In genomic region chr1:26890467-26890796, GRCh38 we compare ENCODE assay signal across 8 cellular contexts. TPM values are rescaled to one million over a fixed set of nuclear protein-coding genes. Genes with fewer than 3 reads are reported as not detected.
DNase-seq lines count a peak whose midpoint lies in the region; ATAC-seq, FAIRE-seq and TF ChIP-seq lines count a peak whose summit lies in the region.

No MANE protein-coding gene starts in this region.

- H3K4me1 Mint-ChIP-seq in Caco-2 (ENCODE audit: low read depth, unreplicated experiment): peaks cover 11% of the 10 kb centered on the region

- POLR2A ChIA-PET in Caco-2 (lab: Charles Lee) (interaction anchor here (0.6 to 2.5 kb wide), 8 partner anchors 10 to 117 kb away, joined by 3 to 23 read pairs (median 3); partner anchors contain the start of genes GPATCH3, NR0B2, PIGV and SFN), HEK293 (lab: Yijun Ruan, JAX) (interaction anchor here (0.6 to 3.1 kb wide), 22 partner anchors 9 to 615 kb away, joined by 3 to 53 read pairs (median 4); partner anchors contain the start of genes GPATCH3, NUDC and TRNP1)

- peak overlapping the region; percentile 96 for H3K4me3 ChIP-seq in Caco-2 (ENCODE audit: low read depth, low read length)
- H3K4me3 ChIP-seq in HEK293 (ENCODE audit: low read depth, low read length): peak overlapping the region; percentile 74
- H3K4me3 ChIP-seq in Peyer's patch: peak overlapping the region; percentile 74 to 95 (median 84)
- peak overlapping the region; percentile 68 to 98 (median 91) for H3K4me3 ChIP-seq in esophagus squamous epithelium
- peak overlapping the region; percentile 82 to 97 (median 94) for H3K4me3 ChIP-seq in pancreas

- H3K4me3 Mint-ChIP-seq in Caco-2 (ENCODE audit: unreplicated experiment): peak overlapping the region; percentile 88

- H3K36me3 Mint-ChIP-seq in Caco-2 (ENCODE audit: insufficient read depth, unreplicated experiment): peaks cover 70% of the 10 kb centered on the region

- WGBS in esophagus squamous epithelium, 2 donors: 4 to 5% methylated on average over 9 to 11 of the region's 12 CpGs
- WGBS in pancreas, 2 donors: 1% methylated on average over 11 to 12 of the region's 12 CpGs

- FAIRE-seq in pancreas (lab: Jason Lieb, UNC): no peak

- H3K27me3 ChIP-seq in Caco-2 (replicated peaks; ENCODE audit: control insufficient read depth, insufficient read depth, low read length): no peaks in the 10 kb centered on the region
- H3K27me3 ChIP-seq in Peyer's patch: no peaks in the 10 kb centered on the region
- no peaks in the 10 kb centered on the region for H3K27me3 ChIP-seq in esophagus squamous epithelium
- no peaks in the 10 kb centered on the region for H3K27me3 ChIP-seq in pancreas

- H3K9me3 ChIP-seq in Caco-2 (no peaks in the 10 kb centered on the region), HEK293 (ENCODE audit: control insufficient read depth, insufficient read depth, low read depth, low read length) (no peaks in the 10 kb centered on the region), Peyer's patch (no peaks in the 10 kb centered on the region), esophagus squamous epithelium (no peaks in the 10 kb centered on the region), pancreas (no peaks in the 10 kb centered on the region)

- no peaks in the 10 kb centered on the region; the same call in none of the 2 replicates for H3K36me3 ChIP-seq in Caco-2 (ENCODE audit: control insufficient read depth, insufficient read depth, low read length)
- H3K36me3 ChIP-seq in HEK293 (ENCODE audit: control insufficient read depth in 2 of 2, insufficient read depth in 1 of 2, low read length in 2 of 2): peaks cover 19 to 83% of the 10 kb centered on the region in 2 experiments
- H3K36me3 ChIP-seq in Peyer's patch: peaks cover 0 to 69% (median 3%) of the 10 kb centered on the region in 3 donors
- peaks cover 6 to 81% (median 32%) of the 10 kb centered on the region in 3 donors for H3K36me3 ChIP-seq in esophagus squamous epithelium
- H3K36me3 ChIP-seq in pancreas: peaks cover 4 to 34% (median 9%) of the 10 kb centered on the region in 3 donors

- DNase-seq in Caco-2 (no peak), Peyer's patch (no peak), esophagus squamous epithelium (lab: John Stamatoyannopoulos, UW) (no peak), pancreas (no peak), NCI-H1930 (lab: John Stamatoyannopoulos, UW) (no peak), posterior vena cava (ENCODE audit: low spot score) (no peak), medulla oblongata (ENCODE audit: extremely low spot score) (no peak)

- TSS peak; percentile 94 for BruUV-seq in Caco-2 (replicated peaks; lab: Mats Ljungman, UMichigan)

- H3K27me3 Mint-ChIP-seq in Caco-2 (ENCODE audit: insufficient read depth, unreplicated experiment): no peaks in the 10 kb centered on the region

- TF ChIP-seq POLR2A in Peyer's patch (IDR thresholded peaks at IDR 0.05) (no peak), esophagus squamous epithelium (IDR thresholded peaks at IDR 0.05) (no peak)

- TF ChIP-seq CTCF in Caco-2 (IDR thresholded peaks at IDR 0.05; ENCODE audit: insufficient read depth in 1 of 2, low read depth in 1 of 2, low read length in 1 of 2, severe bottlenecking in 1 of 2, unreplicated experiment in 1 of 2): no peak
- TF ChIP-seq CTCF in HEK293 (tag by site-specific recombination; IDR thresholded peaks at IDR 0.05): no peak
- TF ChIP-seq CTCF in Peyer's patch (IDR thresholded peaks at IDR 0.05): no peak
- TF ChIP-seq CTCF in esophagus squamous epithelium (IDR thresholded peaks at IDR 0.05): no peak
- TF ChIP-seq CTCF in pancreas (IDR thresholded peaks at IDR 0.05): no peak

- intact Hi-C loops in Caco-2 (cut with micrococcal nuclease; ENCODE audit: unreplicated experiment) (loop anchor here (1.0 kb wide), 1 partner anchor 24 kb away; no protein-coding TSS in a partner anchor), esophagus squamous epithelium (cut with DNase I) (no loop called here), pancreas (cut with DNase I) (no loop called here), posterior vena cava (cut with DNase I) (no loop called here)

- CTCF ChIA-PET in Caco-2 (lab: Charles Lee): interaction anchor here (0.6 to 1.1 kb wide), 6 partner anchors 9 to 390 kb away, joined by 3 to 5 read pairs (median 3); partner anchors contain the start of genes GPATCH3, NR0B2 and NUDC
- CTCF ChIA-PET in HEK293 (lab: Yijun Ruan, JAX): interaction anchor here (0.5 to 0.7 kb wide), 4 partner anchors 12 to 453 kb away, joined by 3 to 4 read pairs (median 3); no protein-coding TSS in a partner anchor

- H3K27ac ChIP-seq in HEK293 (ENCODE audit: extremely low read depth, low read depth, low read length): peak overlapping the region; percentile 73
- H3K27ac ChIP-seq in Peyer's patch: peak overlapping the region; percentile 86 to 93 (median 90)
- peak overlapping the region; percentile 86 to 95 (median 94) for H3K27ac ChIP-seq in esophagus squamous epithelium
- H3K27ac ChIP-seq in pancreas: peak overlapping the region; percentile 83 to 96 (median 88)

- no peaks in the 10 kb centered on the region for H3K4me1 ChIP-seq in Caco-2
- no peaks in the 10 kb centered on the region for H3K4me1 ChIP-seq in HEK293 (ENCODE audit: control insufficient read depth, insufficient read depth, low read length)
- peaks cover 0 to 24% (median 6%) of the 10 kb centered on the region in 4 donors for H3K4me1 ChIP-seq in Peyer's patch
- H3K4me1 ChIP-seq in esophagus squamous epithelium: peaks cover 10 to 36% (median 17%) of the 10 kb centered on the region in 3 donors
- H3K4me1 ChIP-seq in pancreas: peaks cover 6 to 8% (median 8%) of the 10 kb centered on the region in 3 donors

- H3K27ac Mint-ChIP-seq in Caco-2 (ENCODE audit: unreplicated experiment): peak overlapping the region; percentile 90

- ATAC-seq in pancreas: peak; percentile 33 to 50 (median 42)

- no peaks in the 10 kb centered on the region for H3K9me3 Mint-ChIP-seq in Caco-2 (ENCODE audit: unreplicated experiment)

TF ChIP-seq in HEK293, 187 proteins besides CTCF, POLR2A, EP300 and RAD21 (continues in another document):
- TF ChIP-seq SP2 (tag by site-specific recombination; IDR thresholded peaks at IDR 0.05) (peak; percentile 48), KLF9 (tag by site-specific recombination; IDR thresholded peaks at IDR 0.05; ENCODE audit: low read depth) (0 out of 2 replicates have a peak, but pooled peaks have one; percentile 5), ZNF133 (tag by site-specific recombination; IDR thresholded peaks at IDR 0.05) (no peak), REPIN1 (tag by site-specific recombination; IDR thresholded peaks at IDR 0.05; ENCODE audit: low read depth) (no peak), ZFP69B (tag by site-specific recombination; IDR thresholded peaks at IDR 0.05) (peak; percentile 81), ZNF692 (tag by site-specific recombination; IDR thresholded peaks at IDR 0.05) (peak; percentile 83), ZNF341 (tag by site-specific recombination; IDR thresholded peaks at IDR 0.05; ENCODE audit: low read depth) (peak; percentile 67), GLIS2 (tag by site-specific recombination; IDR thresholded peaks at IDR 0.05) (peak; percentile 90), GLIS1 (tag by site-specific recombination; IDR thresholded peaks at IDR 0.05) (peak; percentile 76)
- TF ChIP-seq, protein P1, sequence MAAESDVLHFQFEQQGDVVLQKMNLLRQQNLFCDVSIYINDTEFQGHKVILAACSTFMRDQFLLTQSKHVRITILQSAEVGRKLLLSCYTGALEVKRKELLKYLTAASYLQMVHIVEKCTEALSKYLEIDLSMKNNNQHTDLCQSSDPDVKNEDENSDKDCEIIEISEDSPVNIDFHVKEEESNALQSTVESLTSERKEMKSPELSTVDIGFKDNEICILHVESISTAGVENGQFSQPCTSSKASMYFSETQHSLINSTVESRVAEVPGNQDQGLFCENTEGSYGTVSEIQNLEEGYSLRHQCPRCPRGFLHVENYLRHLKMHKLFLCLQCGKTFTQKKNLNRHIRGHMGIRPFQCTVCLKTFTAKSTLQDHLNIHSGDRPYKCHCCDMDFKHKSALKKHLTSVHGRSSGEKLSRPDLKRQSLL (tag by site-specific recombination; IDR thresholded peaks at IDR 0.05): no peak

RNA-seq across cellular contexts. Expression of gene GPN2, which starts 0.3 kb away (rescaled TPM):
- total RNA-seq in Caco-2 (2022) (31.2 and 32.0 TPM in 2 replicates), Peyer's patch (10 to 100 TPM; 13.5 to 19.6 (median 17.3) TPM), esophagus squamous epithelium (10 to 100 TPM in 2 of 4 donors, 1 to 10 TPM in 2; 4.9 to 10.8 (median 9.4) TPM), pancreas (10 to 100 TPM in 5 of 6 donors, 1 to 10 TPM in 1; 9.4 to 14.1 (median 11.3) TPM), posterior vena cava (10 to 100 TPM; 17.7 to 19.4 TPM)
- 10 to 100 TPM; 11.8 to 14.2 TPM for polyA plus RNA-seq in pancreas

RNA-seq across cellular contexts. Expression of gene GPATCH3, which starts 9.8 kb away (rescaled TPM):
- 19.1 and 20.6 TPM in 2 replicates for total RNA-seq in Caco-2 (2022)
- 10 to 100 TPM in 3 of 4 donors, 1 to 10 TPM in 1; 8.4 to 28.5 (median 14.2) TPM for total RNA-seq in Peyer's patch
- 10 to 100 TPM in 1 of 4 donors, 1 to 10 TPM in 3; 6.9 to 11.2 (median 7.6) TPM for total RNA-seq in esophagus squamous epithelium
- 1 to 10 TPM; 3.9 to 8.0 (median 6.1) TPM for total RNA-seq in pancreas
- 10 to 100 TPM; 13.9 to 18.1 TPM for polyA plus RNA-seq in pancreas
- total RNA-seq in posterior vena cava: 1 to 10 TPM; 7.1 to 9.2 TPM

RNA-seq across cellular contexts. Expression of gene NR0B2, which starts 23.3 kb away (rescaled TPM):
- total RNA-seq in Caco-2 (2022) (0.34 TPM in 1 of 2 replicates, not detected in the other), Peyer's patch (10 to 100 TPM in 3 of 4 donors, not detected in 1; 16.2 to 46.4 (median 30.7) TPM), esophagus squamous epithelium (not detected), pancreas (10 to 100 TPM in 4 of 6 donors, 1 to 10 TPM in 2; 7.5 to 29.4 (median 11.4) TPM), posterior vena cava (not detected)
- 10 to 100 TPM; 20.9 to 37.5 TPM for polyA plus RNA-seq in pancreas

RNA-seq across cellular contexts. Expression of gene SFN, which starts 27.5 kb away (rescaled TPM):
- total RNA-seq in Caco-2 (2022): 21.4 and 22.1 TPM in 2 replicates
- 10 to 100 TPM; 19.8 to 66.6 (median 44.6) TPM for total RNA-seq in Peyer's patch
- 1,000 to 10,000 TPM; 1,060 to 2,609 (median 1,818) TPM for total RNA-seq in esophagus squamous epithelium
- 1 to 10 TPM in 3 of 6 donors, under 1 TPM in 2, not detected in 1; 0.28 to 1.8 (median 1.0) TPM for total RNA-seq in pancreas
- polyA plus RNA-seq in pancreas: under 1 TPM; 0.46 to 0.77 TPM
- 1 to 10 TPM; 1.2 to 6.7 TPM for total RNA-seq in posterior vena cava

RNA-seq across cellular contexts. Expression of gene NUDC, which starts 31.1 kb away (rescaled TPM):
- 81.3 and 87.2 TPM in 2 replicates for total RNA-seq in Caco-2 (2022)
- 10 to 100 TPM; 27.8 to 53.6 (median 31.7) TPM for total RNA-seq in Peyer's patch
- total RNA-seq in esophagus squamous epithelium: 10 to 100 TPM; 45.2 to 50.3 (median 46.1) TPM
- total RNA-seq in pancreas: 10 to 100 TPM; 25.6 to 42.5 (median 31.5) TPM
- 10 to 100 TPM; 42.8 to 54.1 TPM for polyA plus RNA-seq in pancreas
- 10 to 100 TPM; 43.0 to 48.4 TPM for total RNA-seq in posterior vena cava
